In genomic region chr15:62566248-62566647, GRCh38 we compare ENCODE assay signal across 1 cellular context.
TF ChIP-seq lines count a peak whose summit lies in the region.

No MANE protein-coding gene starts in this region.

TF ChIP-seq in IMR-90, 13 proteins besides CTCF, POLR2A, EP300 and RAD21:
- TF ChIP-seq MAFK (IDR thresholded peaks at IDR 0.05; ENCODE audit: low read depth, low read length) (no peak), BHLHE40 (IDR thresholded peaks at IDR 0.05; ENCODE audit: low read depth, low read length) (no peak), ELK1 (IDR thresholded peaks at IDR 0.05; ENCODE audit: borderline replicate concordance, low read depth, low read length) (no peak), RFX5 (IDR thresholded peaks at IDR 0.05; ENCODE audit: low read depth, low read length) (no peak), RCOR1 (IDR thresholded peaks at IDR 0.05; ENCODE audit: insufficient replicate concordance, low read length) (no peak), MXI1 (IDR thresholded peaks at IDR 0.05; ENCODE audit: borderline replicate concordance, low read depth, low read length) (no peak), FOS (IDR thresholded peaks at IDR 0.05; ENCODE audit: low read depth, low read length) (no peak), CHD1 (IDR thresholded peaks at IDR 0.05; ENCODE audit: low read depth, low read length) (no peak)
